Comparison of ENCODE assay signal across 10 cellular contexts in genomic region chr9:120711354-120711753, GRCh38. TPM values are rescaled to one million over a fixed set of nuclear protein-coding genes. Genes with fewer than 3 reads are reported as not detected.
DNase-seq lines count a peak whose midpoint lies in the region; ATAC-seq and TF ChIP-seq lines count a peak whose summit lies in the region.
"Had no signal": no experiment of that assay in that cellular context is flagged by ENCODE, and none has a peak within 500 bp of the region (broad histone marks: within the 10 kb centered on the region; RNA-seq: fewer than 3 reads in every experiment).

No MANE protein-coding gene starts in this region.

- H3K4me2 ChIP-seq in Loucy (ENCODE audit: low read depth, low read length, poor library complexity, severe bottlenecking) = peak overlapping the region; percentile 85

- H2AFZ ChIP-seq in Loucy (ENCODE audit: low read length) = no peak overlapping the region
- H2AFZ ChIP-seq: parathyroid adenoma had no signal

- peak overlapping the region; percentile 23 for H3K27ac Mint-ChIP-seq in CD8-positive, alpha-beta T cell
- no peak overlapping the region for H3K27ac Mint-ChIP-seq in neural crest cell (ENCODE audit: unreplicated experiment)

- H3K9me3 ChIP-seq in CD8-positive, alpha-beta T cell (ENCODE audit: low read length) = no peaks in the 10 kb centered on the region
- H3K9me3 ChIP-seq in Loucy (ENCODE audit: insufficient read depth, low read depth, low read length) (no peaks in the 10 kb centered on the region), colonic mucosa (no peaks in the 10 kb centered on the region), heart right ventricle (no peaks in the 10 kb centered on the region)

- POLR2A ChIA-PET in CD8-positive, alpha-beta T cell (lab: Charles Lee) = no interaction called here

- H3K79me2 ChIP-seq in Loucy (ENCODE audit: insufficient read depth, low read length) = peaks cover 56% of the 10 kb centered on the region

- peaks cover 43% of the 10 kb centered on the region for H3K4me1 ChIP-seq in CD8-positive, alpha-beta T cell (ENCODE audit: insufficient read depth, low read length)
- H3K4me1 ChIP-seq in Loucy (ENCODE audit: insufficient read depth, low read length, poor library complexity, severe bottlenecking) = peaks cover 48% of the 10 kb centered on the region
- H3K4me1 ChIP-seq in colonic mucosa = peaks cover 4% of the 10 kb centered on the region
- H3K4me1 ChIP-seq in heart right ventricle = peaks cover 4 to 70% (median 40%) of the 10 kb centered on the region in 9 donors
- H3K4me1 ChIP-seq: parathyroid adenoma had no signal

- peaks cover 7% of the 10 kb centered on the region for H4K20me1 ChIP-seq in Loucy (ENCODE audit: insufficient read depth, low read length, poor library complexity, severe bottlenecking)

- no peaks in the 10 kb centered on the region for H3F3A ChIP-seq in Loucy (ENCODE audit: low read depth)

- intact Hi-C loops in CD8-positive, alpha-beta T cell (cut with DNase I, micrococcal nuclease) = loop anchor here (5.0 to 10.0 kb wide), 4 partner anchors 89 to 1383 kb away; partner anchors contain the start of genes RAB14 (in 1 of the 2) and TTLL11 (in 1 of the 2)
- intact Hi-C loops in colonic mucosa (cut with DNase I) = no loop called here
- intact Hi-C loops in heart right ventricle (cut with DNase I) = loop anchor here in 4 of 10 donors (5.0 to 10.0 kb wide), 4 partner anchors 84 to 97 kb away; no protein-coding TSS in a partner anchor

- H3K36me3 ChIP-seq in CD8-positive, alpha-beta T cell (ENCODE audit: insufficient read depth, low read length) = no peaks in the 10 kb centered on the region
- H3K36me3 ChIP-seq in Loucy (ENCODE audit: insufficient read depth, low read length) = no peaks in the 10 kb centered on the region
- no peaks in the 10 kb centered on the region for H3K36me3 ChIP-seq in colonic mucosa
- no peaks in the 10 kb centered on the region for H3K36me3 ChIP-seq in heart right ventricle

- H3K9ac ChIP-seq in Loucy (ENCODE audit: low read depth, low read length, poor library complexity, severe bottlenecking) = peak overlapping the region; percentile 56
- no peak overlapping the region for H3K9ac ChIP-seq in colonic mucosa (ENCODE audit: low read depth in 2 of 2, low read length in 2 of 2)
- H3K9ac ChIP-seq: parathyroid adenoma had no signal

- peak overlapping the region; percentile 1 for H3K4me3 Mint-ChIP-seq in CD8-positive, alpha-beta T cell
- peak overlapping the region; percentile 87 for H3K4me3 Mint-ChIP-seq in neural crest cell

- no peaks in the 10 kb centered on the region for H3K36me3 Mint-ChIP-seq in CD8-positive, alpha-beta T cell
- no peaks in the 10 kb centered on the region for H3K36me3 Mint-ChIP-seq in neural crest cell (ENCODE audit: low read depth)

- no peak for DNase-seq in CD8-positive, alpha-beta T cell
- DNase-seq in colonic mucosa (no peak), neural crest cell (ENCODE audit: low read depth, low spot score) (no peak), heart right ventricle (no peak), DMS79 (lab: John Stamatoyannopoulos, UW) (no peak)
- DNase-seq: NCI-H2107 had no signal

- no peaks in the 10 kb centered on the region for H3K9me2 ChIP-seq in Loucy (replicated peaks; ENCODE audit: low read depth, low read length)

- no peaks in the 10 kb centered on the region for H3K9me3 Mint-ChIP-seq in CD8-positive, alpha-beta T cell
- no peaks in the 10 kb centered on the region for H3K9me3 Mint-ChIP-seq in neural crest cell

- no peak for TF ChIP-seq CTCF in CD8-positive, alpha-beta T cell (IDR thresholded peaks at IDR 0.05)
- TF ChIP-seq CTCF in Loucy (conservative IDR thresholded peaks at IDR 0.05; ENCODE audit: low read length) (no peak), colonic mucosa (IDR thresholded peaks at IDR 0.05) (no peak), neural crest cell (conservative IDR thresholded peaks at IDR 0.05) (no peak), heart right ventricle (IDR thresholded peaks at IDR 0.05) (no peak)

- H3K4me1 Mint-ChIP-seq in CD8-positive, alpha-beta T cell (ENCODE audit: low read depth) = peaks cover 38% of the 10 kb centered on the region
- peaks cover 51% of the 10 kb centered on the region for H3K4me1 Mint-ChIP-seq in neural crest cell

- no peak overlapping the region for H3K4me3 ChIP-seq in CD8-positive, alpha-beta T cell (ENCODE audit: low read depth, low read length)
- H3K4me3 ChIP-seq in Loucy (ENCODE audit: low read length, poor library complexity, severe bottlenecking) (peak overlapping the region; percentile 88), colonic mucosa (no peak overlapping the region), heart right ventricle (peak overlapping the region in 5 of 10 donors; percentile 42 to 97 (median 83))

- no peak for ATAC-seq in CD8-positive, alpha-beta T cell
- ATAC-seq in HG03159 (IDR thresholded peaks at IDR 0.05; ENCODE audit: unreplicated experiment) (no peak), GM19395 (IDR thresholded peaks at IDR 0.05; ENCODE audit: unreplicated experiment) (no peak), heart right ventricle (no peak)

- no peaks in the 10 kb centered on the region for H3K27me3 Mint-ChIP-seq in CD8-positive, alpha-beta T cell (ENCODE audit: low read depth)
- H3K27me3 Mint-ChIP-seq in neural crest cell (ENCODE audit: low read depth) = no peaks in the 10 kb centered on the region

- CTCF ChIA-PET in CD8-positive, alpha-beta T cell (lab: Charles Lee) = no interaction called here

- no peak overlapping the region for H3K27ac ChIP-seq in CD8-positive, alpha-beta T cell (ENCODE audit: low read depth, low read length)
- H3K27ac ChIP-seq in colonic mucosa = peak overlapping the region; percentile 34
- H3K27ac ChIP-seq in heart right ventricle = peak overlapping the region in 5 of 10 donors; percentile 4 to 93 (median 32)
- H3K27ac ChIP-seq: parathyroid adenoma had no signal

- H3K27me3 ChIP-seq in CD8-positive, alpha-beta T cell (ENCODE audit: insufficient read depth, low read length) = no peaks in the 10 kb centered on the region
- H3K27me3 ChIP-seq in Loucy (ENCODE audit: insufficient read depth, low read length, poor library complexity, severe bottlenecking) = no peaks in the 10 kb centered on the region
- no peaks in the 10 kb centered on the region for H3K27me3 ChIP-seq in colonic mucosa
- no peaks in the 10 kb centered on the region for H3K27me3 ChIP-seq in heart right ventricle

RNA-seq across cellular contexts. Expression of gene MEGF9, which starts 2.9 kb away (rescaled TPM):
- 1 to 10 TPM; 3.0 to 3.1 TPM for total RNA-seq in CD8-positive, alpha-beta T cell
- total RNA-seq in colonic mucosa = 1 to 10 TPM; 7.2 to 9.0 TPM
- 22.2 and 23.3 TPM in 2 replicates for total RNA-seq in neural crest cell
- 10 to 100 TPM in 5 of 10 donors, 1 to 10 TPM in 5; 5.2 to 39.1 (median 9.6) TPM for total RNA-seq in heart right ventricle
- polyA plus RNA-seq in heart right ventricle = 1 to 10 TPM; 3.0 TPM
